Comparison of ENCODE assay signal across 1 cellular context in genomic region chr6:43953794-43954310, GRCh38.
TF ChIP-seq lines count a peak whose summit lies in the region.

No MANE protein-coding gene starts in this region.

TF ChIP-seq in HepG2, 621 proteins besides CTCF, POLR2A, EP300 and RAD21 (continued from another document and continues in another):
- TF ChIP-seq KAT8 (CRISPR knock-in tag; IDR thresholded peaks at IDR 0.05) (peak; percentile 58), HNF4G (IDR thresholded peaks at IDR 0.05; ENCODE audit: borderline replicate concordance, low read depth, low read length) (no peak), HNF4G (CRISPR knock-in tag; IDR thresholded peaks at IDR 0.05; ENCODE audit: borderline replicate concordance, low read depth) (peak; percentile 25; the same call in 1 of the 2 replicates), TBX2 (CRISPR knock-in tag; IDR thresholded peaks at IDR 0.05; ENCODE audit: borderline replicate concordance) (peak; percentile 57; the same call in 1 of the 2 replicates), ELK4 (CRISPR knock-in tag; IDR thresholded peaks at IDR 0.05; ENCODE audit: borderline replicate concordance) (no peak), ATF3 (CRISPR knock-in tag; IDR thresholded peaks at IDR 0.05) (0 out of 2 replicates have a peak, but pooled peaks have one; percentile 9), ZNF253 (CRISPR knock-in tag; IDR thresholded peaks at IDR 0.05; ENCODE audit: borderline replicate concordance) (0 out of 2 replicates have a peak, but pooled peaks have one; percentile 49), ZNF615 (CRISPR knock-in tag; IDR thresholded peaks at IDR 0.05; ENCODE audit: borderline replicate concordance) (no peak), FOXJ3 (CRISPR knock-in tag; IDR thresholded peaks at IDR 0.05; ENCODE audit: borderline replicate concordance) (no peak), THYN1 (CRISPR knock-in tag; IDR thresholded peaks at IDR 0.05; ENCODE audit: borderline replicate concordance, low read depth) (no peak), PRMT3 (CRISPR knock-in tag; IDR thresholded peaks at IDR 0.05; ENCODE audit: borderline replicate concordance, low read depth) (no peak), TERF1 (CRISPR knock-in tag; IDR thresholded peaks at IDR 0.05) (no peak), NR2C2 (CRISPR knock-in tag; IDR thresholded peaks at IDR 0.05; ENCODE audit: borderline replicate concordance) (peak; percentile 41; the same call in 1 of the 2 replicates), SKIL (CRISPR knock-in tag; IDR thresholded peaks at IDR 0.05; ENCODE audit: borderline replicate concordance) (peak; percentile 67), ZNF572 (CRISPR knock-in tag; IDR thresholded peaks at IDR 0.05) (peak; percentile 89), ZNF343 (CRISPR knock-in tag; IDR thresholded peaks at IDR 0.05) (no peak), FOSL2 (CRISPR knock-in tag; IDR thresholded peaks at IDR 0.05) (peak; percentile 78), AGO2 (optimal IDR thresholded peaks at IDR 0.05; ENCODE audit: low read depth, low read length) (no peak), ZBTB21 (CRISPR knock-in tag; IDR thresholded peaks at IDR 0.05) (no peak), SALL1 (CRISPR knock-in tag; IDR thresholded peaks at IDR 0.05) (peak; percentile 71), HIC2 (CRISPR knock-in tag; IDR thresholded peaks at IDR 0.05; ENCODE audit: low read depth) (no peak), ZNF282 (IDR thresholded peaks at IDR 0.05; ENCODE audit: partially characterized antibody) (no peak), ZNF446 (CRISPR knock-in tag; IDR thresholded peaks at IDR 0.05) (no peak), E2F1 (CRISPR knock-in tag; IDR thresholded peaks at IDR 0.05) (no peak), ZNF33A (CRISPR knock-in tag; IDR thresholded peaks at IDR 0.05; ENCODE audit: borderline replicate concordance) (no peak), DDIT3 (CRISPR knock-in tag; IDR thresholded peaks at IDR 0.05) (no peak), GTF3A (CRISPR knock-in tag; conservative IDR thresholded peaks at IDR 0.05) (no peak), ZNF564 (CRISPR knock-in tag; IDR thresholded peaks at IDR 0.05) (peak; percentile 74), ZNF264 (CRISPR knock-in tag; IDR thresholded peaks at IDR 0.05) (no peak), ATM (IDR thresholded peaks at IDR 0.05; ENCODE audit: borderline replicate concordance) (no peak), ZNF703 (CRISPR knock-in tag; IDR thresholded peaks at IDR 0.05; ENCODE audit: borderline replicate concordance) (no peak), SNAI1 (CRISPR knock-in tag; IDR thresholded peaks at IDR 0.05; ENCODE audit: borderline replicate concordance) (no peak), ELF1 (CRISPR knock-in tag; IDR thresholded peaks at IDR 0.05) (no peak; the same call in 1 of the 2 replicates), CERS6 (CRISPR knock-in tag; IDR thresholded peaks at IDR 0.05) (no peak), ZNF577 (CRISPR knock-in tag; IDR thresholded peaks at IDR 0.05; ENCODE audit: borderline replicate concordance, low read depth) (no peak), ZNF75D (CRISPR knock-in tag; IDR thresholded peaks at IDR 0.05; ENCODE audit: borderline replicate concordance) (no peak), ZIK1 (CRISPR knock-in tag; IDR thresholded peaks at IDR 0.05; ENCODE audit: borderline replicate concordance, low read depth) (peak; percentile 86)
- TF ChIP-seq, protein P1, sequence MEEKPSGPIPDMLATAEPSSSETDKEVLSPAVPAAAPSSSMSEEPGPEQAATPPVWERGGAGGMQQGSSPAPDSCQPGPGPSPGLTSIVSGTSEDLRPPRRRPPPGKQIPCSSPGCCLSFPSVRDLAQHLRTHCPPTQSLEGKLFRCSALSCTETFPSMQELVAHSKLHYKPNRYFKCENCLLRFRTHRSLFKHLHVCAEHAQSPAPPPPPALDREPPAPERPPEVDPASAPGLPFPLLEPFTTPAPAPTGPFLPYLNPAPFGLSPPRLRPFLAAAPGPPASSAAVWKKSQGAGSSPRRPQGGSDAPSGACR (CRISPR knock-in tag; IDR thresholded peaks at IDR 0.05): peak; percentile 70
- TF ChIP-seq, protein P2, sequence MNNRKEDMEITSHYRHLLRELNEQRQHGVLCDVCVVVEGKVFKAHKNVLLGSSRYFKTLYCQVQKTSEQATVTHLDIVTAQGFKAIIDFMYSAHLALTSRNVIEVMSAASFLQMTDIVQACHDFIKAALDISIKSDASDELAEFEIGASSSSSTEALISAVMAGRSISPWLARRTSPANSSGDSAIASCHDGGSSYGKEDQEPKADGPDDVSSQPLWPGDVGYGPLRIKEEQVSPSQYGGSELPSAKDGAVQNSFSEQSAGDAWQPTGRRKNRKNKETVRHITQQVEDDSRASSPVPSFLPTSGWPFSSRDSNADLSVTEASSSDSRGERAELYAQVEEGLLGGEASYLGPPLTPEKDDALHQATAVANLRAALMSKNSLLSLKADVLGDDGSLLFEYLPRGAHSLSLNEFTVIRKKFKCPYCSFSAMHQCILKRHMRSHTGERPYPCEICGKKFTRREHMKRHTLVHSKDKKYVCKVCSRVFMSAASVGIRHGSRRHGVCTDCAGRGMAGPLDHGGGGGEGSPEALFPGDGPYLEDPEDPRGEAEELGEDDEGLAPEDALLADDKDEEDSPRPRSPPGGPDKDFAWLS (CRISPR knock-in tag; IDR thresholded peaks at IDR 0.05; ENCODE audit: borderline replicate concordance): no peak
- TF ChIP-seq, protein P3, sequence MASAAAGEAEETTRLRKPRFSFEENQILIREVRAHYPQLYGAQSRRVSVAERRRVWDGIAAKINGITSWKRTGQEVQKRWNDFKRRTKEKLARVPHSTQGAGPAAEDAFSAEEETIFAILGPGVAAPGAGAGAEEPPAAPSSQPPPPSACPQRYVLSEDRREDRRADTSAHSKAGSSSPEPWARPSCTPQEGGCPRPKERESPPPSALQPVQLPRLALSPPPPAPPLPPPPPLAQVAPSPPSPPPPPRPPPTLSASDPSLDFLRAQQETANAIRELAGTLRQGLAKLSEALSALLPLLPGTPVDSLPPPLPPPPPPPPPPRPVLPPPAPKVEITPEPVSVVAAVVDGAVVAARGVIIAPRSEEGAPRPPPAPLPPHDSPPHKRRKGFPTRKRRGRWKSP (CRISPR knock-in tag; IDR thresholded peaks at IDR 0.05): no peak
- TF ChIP-seq, protein P4, sequence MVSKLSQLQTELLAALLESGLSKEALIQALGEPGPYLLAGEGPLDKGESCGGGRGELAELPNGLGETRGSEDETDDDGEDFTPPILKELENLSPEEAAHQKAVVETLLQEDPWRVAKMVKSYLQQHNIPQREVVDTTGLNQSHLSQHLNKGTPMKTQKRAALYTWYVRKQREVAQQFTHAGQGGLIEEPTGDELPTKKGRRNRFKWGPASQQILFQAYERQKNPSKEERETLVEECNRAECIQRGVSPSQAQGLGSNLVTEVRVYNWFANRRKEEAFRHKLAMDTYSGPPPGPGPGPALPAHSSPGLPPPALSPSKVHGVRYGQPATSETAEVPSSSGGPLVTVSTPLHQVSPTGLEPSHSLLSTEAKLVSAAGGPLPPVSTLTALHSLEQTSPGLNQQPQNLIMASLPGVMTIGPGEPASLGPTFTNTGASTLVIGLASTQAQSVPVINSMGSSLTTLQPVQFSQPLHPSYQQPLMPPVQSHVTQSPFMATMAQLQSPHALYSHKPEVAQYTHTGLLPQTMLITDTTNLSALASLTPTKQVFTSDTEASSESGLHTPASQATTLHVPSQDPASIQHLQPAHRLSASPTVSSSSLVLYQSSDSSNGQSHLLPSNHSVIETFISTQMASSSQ (IDR thresholded peaks at IDR 0.05; ENCODE audit: low read depth): no peak; the same call in 1 of the 2 replicates
- TF ChIP-seq, protein P4 (CRISPR knock-in tag; IDR thresholded peaks at IDR 0.05; ENCODE audit: borderline replicate concordance): no peak; the same call in 1 of the 2 replicates
- TF ChIP-seq, protein P5, sequence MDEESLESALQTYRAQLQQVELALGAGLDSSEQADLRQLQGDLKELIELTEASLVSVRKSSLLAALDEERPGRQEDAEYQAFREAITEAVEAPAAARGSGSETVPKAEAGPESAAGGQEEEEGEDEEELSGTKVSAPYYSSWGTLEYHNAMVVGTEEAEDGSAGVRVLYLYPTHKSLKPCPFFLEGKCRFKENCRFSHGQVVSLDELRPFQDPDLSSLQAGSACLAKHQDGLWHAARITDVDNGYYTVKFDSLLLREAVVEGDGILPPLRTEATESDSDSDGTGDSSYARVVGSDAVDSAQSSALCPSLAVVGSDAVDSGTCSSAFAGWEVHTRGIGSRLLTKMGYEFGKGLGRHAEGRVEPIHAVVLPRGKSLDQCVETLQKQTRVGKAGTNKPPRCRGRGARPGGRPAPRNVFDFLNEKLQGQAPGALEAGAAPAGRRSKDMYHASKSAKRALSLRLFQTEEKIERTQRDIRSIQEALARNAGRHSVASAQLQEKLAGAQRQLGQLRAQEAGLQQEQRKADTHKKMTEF (CRISPR knock-in tag; IDR thresholded peaks at IDR 0.05): peak; percentile 54
